1 cellular context compared by ENCODE assay signal in genomic region chr17:4584125-4584834, GRCh38.
A peak's percentile ranks its signal among the peaks of the same experiment; 100 is the strongest.
TF ChIP-seq lines count a peak whose summit lies in the region.

Gene SMTNL2, plus strand, starts transcription at chr17:4584529. Its CDS starts 77 bp downstream, at chr17:4584606.

TF ChIP-seq in HEK293, 187 proteins besides CTCF, POLR2A, EP300 and RAD21 (continued from another document):
- TF ChIP-seq ZNF398 (tag by site-specific recombination; IDR thresholded peaks at IDR 0.05) (peak; percentile 72), ZNF266 (tag by site-specific recombination; IDR thresholded peaks at IDR 0.05; ENCODE audit: low read depth) (no peak), ZNF175 (tag by site-specific recombination; IDR thresholded peaks at IDR 0.05) (no peak), ZNF18 (tag by site-specific recombination; IDR thresholded peaks at IDR 0.05) (no peak), HOXA7 (CRISPR knock-in tag; IDR thresholded peaks at IDR 0.05; ENCODE audit: borderline replicate concordance) (no peak), ZNF174 (tag by site-specific recombination; IDR thresholded peaks at IDR 0.05) (no peak), SP3 (tag by site-specific recombination; IDR thresholded peaks at IDR 0.05) (peak; percentile 81), ZNF610 (tag by site-specific recombination; IDR thresholded peaks at IDR 0.05; ENCODE audit: borderline replicate concordance) (no peak), ZNF248 (tag by site-specific recombination; IDR thresholded peaks at IDR 0.05) (no peak), ZNF561 (tag by site-specific recombination; IDR thresholded peaks at IDR 0.05; ENCODE audit: borderline replicate concordance) (no peak; the same call in 1 of the 2 replicates)
